1 cellular context compared by ENCODE assay signal in genomic region chr4:2958446-2958845, GRCh38.
TF ChIP-seq lines count a peak whose summit lies in the region.

No MANE protein-coding gene starts in this region.

TF ChIP-seq in endothelial cell of umbilical vein, 7 proteins besides CTCF, POLR2A, EP300 and RAD21 (continued from another document):
- no peak for TF ChIP-seq MAX (IDR thresholded peaks at IDR 0.05; ENCODE audit: insufficient read depth, insufficient read length)
- TF ChIP-seq FOS (IDR thresholded peaks at IDR 0.05; ENCODE audit: borderline replicate concordance, insufficient read depth, low read length) = no peak
- no peak for TF ChIP-seq EZH2 (IDR thresholded peaks at IDR 0.05; ENCODE audit: borderline replicate concordance, low read depth, low read length, severe bottlenecking)
- TF ChIP-seq GATA2 (IDR thresholded peaks at IDR 0.05; ENCODE audit: insufficient read depth, insufficient read length, low read depth, low read length) = no peak
- no peak for TF ChIP-seq MYC (IDR thresholded peaks at IDR 0.05; ENCODE audit: low read depth, low read length)
- no peak for TF ChIP-seq POLR2AphosphoS5 (IDR thresholded peaks at IDR 0.05; ENCODE audit: insufficient read depth, low read depth, low read length)
